In the genomic region with DNA sequence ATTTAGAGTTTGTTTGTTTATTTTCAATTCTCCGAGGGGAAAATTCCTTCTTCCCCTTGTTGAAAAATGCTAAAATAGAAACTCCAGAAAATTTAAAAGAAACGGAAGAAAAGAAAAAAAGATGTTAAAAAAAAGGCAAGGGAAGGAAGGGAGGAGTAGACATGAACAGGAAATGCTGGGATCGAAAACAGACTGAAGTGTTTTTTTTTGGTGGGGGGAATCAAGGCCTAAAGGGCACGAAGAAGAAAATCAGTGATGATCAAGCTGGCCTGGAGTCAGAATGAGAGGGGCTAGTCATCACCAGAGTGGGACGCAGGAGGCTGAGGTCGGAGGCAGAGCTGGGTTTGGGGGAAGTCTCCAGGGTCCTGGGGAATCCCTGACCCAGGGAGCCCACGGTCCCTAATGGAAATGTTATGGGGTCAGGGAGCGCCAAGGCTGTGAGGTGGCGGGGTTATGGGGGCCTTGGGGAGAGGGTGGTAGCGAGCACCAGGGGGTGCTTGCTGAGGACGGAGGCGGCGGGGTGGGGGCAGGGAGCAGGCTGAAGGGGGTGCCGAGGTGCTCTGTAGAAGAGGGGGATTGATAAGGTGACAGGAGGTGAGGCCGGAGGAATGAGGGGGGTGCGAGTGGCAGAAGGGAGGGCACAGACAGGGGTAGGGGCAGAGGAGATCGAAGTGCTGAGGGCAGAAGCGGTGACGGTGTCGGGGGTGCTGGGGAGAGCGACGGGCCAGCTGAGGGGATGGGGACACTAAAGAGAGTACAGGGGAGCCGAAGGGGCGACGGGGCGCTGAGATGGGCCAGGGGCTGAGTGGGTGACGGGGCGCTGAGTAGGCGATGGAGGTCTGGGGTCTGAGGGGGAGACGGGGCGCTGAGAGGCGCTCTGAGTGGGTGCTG, we compare ENCODE assay signal across 8 cellular contexts. TPM values are rescaled to one million over a fixed set of nuclear protein-coding genes. Genes with fewer than 3 reads are reported as not detected.
DNase-seq lines count a peak whose midpoint lies in the region; ATAC-seq and TF ChIP-seq lines count a peak whose summit lies in the region.

No MANE protein-coding gene starts in this region.

- H3K27me3 Mint-ChIP-seq in activated T-cell treated with anti-CD3 and anti-CD28 coated beads, Interleukin-2, amount 50 U/mL, for 72 hours (ENCODE audit: low read depth) = no peaks in the 10 kb centered on the region

- no peaks in the 10 kb centered on the region for H3K9me2 ChIP-seq in MM.1S (replicated peaks; ENCODE audit: insufficient read depth, low read length)

- peaks cover 34% of the 10 kb centered on the region for H3K4me1 ChIP-seq in MM.1S (ENCODE audit: low read length)

- H3K4me2 ChIP-seq in MM.1S (ENCODE audit: low read depth, low read length) = peak overlapping the region; percentile 85

- ATAC-seq in activated T-cell treated with anti-CD3 and anti-CD28 coated beads, Interleukin-2, amount 50 U/mL, for 72 hours (replicated peaks in 1 of 2) = peak; percentile 44 to 49
- ATAC-seq in GM21576 (IDR thresholded peaks at IDR 0.05; ENCODE audit: unreplicated experiment) = no peak
- ATAC-seq in HG02981 (IDR thresholded peaks at IDR 0.05; ENCODE audit: unreplicated experiment) = no peak

- H3K27ac ChIP-seq in C4-2B (peak overlapping the region; percentile 99), MM.1S (ENCODE audit: low read length) (no peak overlapping the region)

- H3K9ac ChIP-seq in MM.1S (ENCODE audit: low read length) = peak overlapping the region; percentile 69

- H3K4me3 Mint-ChIP-seq in activated T-cell treated with anti-CD3 and anti-CD28 coated beads, Interleukin-2, amount 50 U/mL, for 72 hours = peak overlapping the region; percentile 93 to 100

- intact Hi-C loops in posterior vena cava (cut with DNase I) = loop anchor here in 1 of 2 donors (1.0 kb wide), 1 partner anchor 23 kb away; no protein-coding TSS in a partner anchor

- peaks cover 5 to 6% of the 10 kb centered on the region in 2 donors for H3K9me3 Mint-ChIP-seq in activated T-cell treated with anti-CD3 and anti-CD28 coated beads, Interleukin-2, amount 50 U/mL, for 72 hours

- H3F3A ChIP-seq in MM.1S (ENCODE audit: insufficient read depth, low read length) = peaks cover 42% of the 10 kb centered on the region

- peak overlapping the region; percentile 54 for H2AFZ ChIP-seq in MM.1S (ENCODE audit: low read length)

- H3K36me3 ChIP-seq in MM.1S (replicated peaks; ENCODE audit: insufficient read depth, low read length) = peaks cover 32% of the 10 kb centered on the region

- DNase-seq in MM.1S (no peak), germinal center (ENCODE audit: low spot score) (peak; percentile 35), posterior vena cava (ENCODE audit: low spot score) (peak; percentile 87), NCI-H1436 treated with DMSO at 0.1 percent for 48 hours (lab: John Stamatoyannopoulos, UW) (no peak)
- DNase-seq in activated T-cell treated with anti-CD3 and anti-CD28 coated beads, Interleukin-2, amount 50 U/mL, for 72 hours = peak; percentile 79 to 88

- H3K36me3 Mint-ChIP-seq in activated T-cell treated with anti-CD3 and anti-CD28 coated beads, Interleukin-2, amount 50 U/mL, for 72 hours (ENCODE audit: insufficient read depth in 2 of 2) = peaks cover 49 to 74% of the 10 kb centered on the region in 2 donors

- peaks cover 72% of the 10 kb centered on the region for H3K4me1 Mint-ChIP-seq in activated T-cell treated with anti-CD3 and anti-CD28 coated beads, Interleukin-2, amount 50 U/mL, for 72 hours (ENCODE audit: low read depth)

- peaks cover 48% of the 10 kb centered on the region for H3K79me2 ChIP-seq in MM.1S (ENCODE audit: low read length)

- TF ChIP-seq CTCF in C4-2B (conservative IDR thresholded peaks at IDR 0.05) = no peak
- no peak for TF ChIP-seq CTCF in MM.1S (IDR thresholded peaks at IDR 0.05; ENCODE audit: low read length)

- H3K27me3 ChIP-seq in MM.1S (replicated peaks; ENCODE audit: insufficient read depth, low read length) = no peaks in the 10 kb centered on the region

- H4K20me1 ChIP-seq in MM.1S (ENCODE audit: insufficient read depth, low read length) = 0 out of 2 replicates have a peak, but pooled peaks cover under 1% of the 10 kb centered on the region

- peak overlapping the region; percentile 100 for H3K27ac Mint-ChIP-seq in activated T-cell treated with anti-CD3 and anti-CD28 coated beads, Interleukin-2, amount 50 U/mL, for 72 hours

- no peaks in the 10 kb centered on the region for H3K9me3 ChIP-seq in MM.1S (replicated peaks; ENCODE audit: insufficient read depth, low read length)

- H3K4me3 ChIP-seq in MM.1S (ENCODE audit: low read length) = peak overlapping the region; percentile 93

RNA-seq across cellular contexts. Expression of a gene that starts 0.7 kb away (rescaled TPM):
- 10 to 100 TPM; 37.8 to 48.8 TPM for total RNA-seq in activated T-cell treated with anti-CD3 and anti-CD28 coated beads, Interleukin-2, amount 50 U/mL, for 72 hours
- total RNA-seq in posterior vena cava = 10 to 100 TPM; 40.0 to 52.6 TPM

RNA-seq across cellular contexts. Expression of a gene that starts 57.9 kb away (rescaled TPM):
- 10 to 100 TPM; 49.6 to 49.8 TPM for total RNA-seq in activated T-cell treated with anti-CD3 and anti-CD28 coated beads, Interleukin-2, amount 50 U/mL, for 72 hours
- total RNA-seq in posterior vena cava = 10 to 100 TPM; 17.7 to 20.1 TPM

Comparison
In these comparisons a context has a peak if more than half of its experiments do, and no peak if none do; other contexts are left out.
1. DNase-seq: peak in activated T-cell treated with anti-CD3 and anti-CD28 coated beads, Interleukin-2, amount 50 U/mL, for 72 hours (2 of 2), germinal center (single experiment) and posterior vena cava (single experiment); none in MM.1S (single experiment) and NCI-H1436 treated with DMSO at 0.1 percent for 48 hours (single experiment).
2. ATAC-seq: peak in activated T-cell treated with anti-CD3 and anti-CD28 coated beads, Interleukin-2, amount 50 U/mL, for 72 hours (2 of 2); none in GM21576 (single experiment) and HG02981 (single experiment).